9 cellular contexts compared by ENCODE assay signal in genomic region chr20:41390889-41391288, GRCh38. TPM values are rescaled to one million over a fixed set of nuclear protein-coding genes. Genes with fewer than 3 reads are reported as not detected.
"Had no signal": no experiment of that assay in that cellular context is flagged by ENCODE, and none has a peak within 500 bp of the region (broad histone marks: within the 10 kb centered on the region; RNA-seq: fewer than 3 reads in every experiment).

No MANE protein-coding gene starts in this region.

- FAIRE-seq: H54 had no signal

- H3K4me1 ChIP-seq: HAP-1 had no signal

- H3K9me3 ChIP-seq: HAP-1 had no signal

- ATAC-seq: HCT116 had no signal

- H3K4me3 Mint-ChIP-seq: HFFc6 had no signal

- H3K27ac ChIP-seq: GM23248, KMS-11 had no signal

- DNase-seq: GM23248, GOT3, HFFc6, KBM-7 had no signal

- H3K9ac ChIP-seq: GM23248, KMS-11 had no signal

- H2AFZ ChIP-seq: GM23248 had no signal

- H3K27ac Mint-ChIP-seq: HFFc6 had no signal

- H3K4me2 ChIP-seq: KMS-11 had no signal

- H3K36me3 ChIP-seq: HAP-1 had no signal

- H3K9me3 Mint-ChIP-seq: HFFc6 had no signal

- H3K4me3 ChIP-seq: GM23248, HAP-1 had no signal

RNA-seq across cellular contexts. Expression of gene EMILIN3, which starts 24.3 kb away (rescaled TPM):
- total RNA-seq: GM23248, HFFc6, HT-29 had no signal
- polyA plus RNA-seq: GM23248 had no signal
